18 cellular contexts compared by ENCODE assay signal in the genomic region with DNA sequence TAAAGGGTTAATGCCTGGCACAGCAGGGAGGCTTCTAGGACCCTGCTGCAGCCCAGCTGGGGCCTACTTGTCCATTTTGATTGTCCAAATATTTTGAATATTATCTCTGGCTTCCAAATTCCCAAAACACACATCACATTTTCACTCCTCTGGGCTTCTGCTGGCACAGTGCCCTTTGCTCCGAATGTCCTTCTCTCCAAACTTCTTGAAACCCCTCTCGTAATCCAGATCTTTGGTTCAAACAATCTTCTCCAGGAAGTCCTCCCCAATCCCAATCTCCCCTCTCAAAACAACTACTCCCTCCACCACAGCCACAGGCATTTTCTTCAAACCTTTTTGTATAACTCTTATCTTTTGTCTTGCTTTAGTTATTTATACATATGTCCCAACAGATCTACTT.
"Had no signal": no experiment of that assay in that cellular context is flagged by ENCODE, and none has a peak within 500 bp of the region (broad histone marks: within the 10 kb centered on the region; RNA-seq: fewer than 3 reads in every experiment).

No MANE protein-coding gene starts in this region.

- H3K9me3 ChIP-seq: ascending aorta, esophagus muscularis mucosa, ovary, psoas muscle, suprapubic skin had no signal

- H3K4me3 Mint-ChIP-seq: activated CD4-positive, alpha-beta T cell treated with anti-CD3 and anti-CD28 coated beads, Interleukin-2, amount 10 ng/mL, durations not matched to agents 24 days and 14 days; activated CD8-positive, alpha-beta T cell treated with anti-CD3 and anti-CD28 coated beads for 36 hours; activated T-cell treated with anti-CD3 and anti-CD28 coated beads, Interleukin-2, amount 50 U/mL, for 24 hours; stimulated activated naive CD8-positive, alpha-beta T cell treated with anti-CD3 and anti-CD28 coated beads, Interleukin-15, amount 100 ng/mL, for 72 hours; T-cell had no signal

- H3K4me1 Mint-ChIP-seq: activated CD4-positive, alpha-beta T cell treated with anti-CD3 and anti-CD28 coated beads, Interleukin-2, amount 10 ng/mL, durations not matched to agents 24 days and 14 days; stimulated activated naive CD8-positive, alpha-beta T cell treated with anti-CD3 and anti-CD28 coated beads, Interleukin-15, amount 100 ng/mL, for 72 hours; T-cell had no signal

- H3K9me3 Mint-ChIP-seq: activated CD4-positive, alpha-beta T cell treated with anti-CD3 and anti-CD28 coated beads, Interleukin-2, amount 10 ng/mL, durations not matched to agents 24 days and 14 days; activated CD8-positive, alpha-beta T cell treated with anti-CD3 and anti-CD28 coated beads for 36 hours; activated T-cell treated with anti-CD3 and anti-CD28 coated beads, Interleukin-2, amount 50 U/mL, for 24 hours; stimulated activated naive CD8-positive, alpha-beta T cell treated with anti-CD3 and anti-CD28 coated beads, Interleukin-15, amount 100 ng/mL, for 72 hours; T-cell had no signal

- H3K36me3 ChIP-seq: ascending aorta, esophagus muscularis mucosa, ovary, suprapubic skin had no signal

- H3K4me1 ChIP-seq: psoas muscle had no signal

- H3K4me2 ChIP-seq: smooth muscle cell had no signal

- H3K36me3 Mint-ChIP-seq: T-cell had no signal

- DNase-seq: activated CD4-positive, alpha-beta T cell treated with anti-CD3 and anti-CD28 coated beads, Interleukin-2, amount 10 ng/mL, durations not matched to agents 24 days and 14 days; activated CD8-positive, alpha-beta T cell treated with anti-CD3 and anti-CD28 coated beads for 36 hours; activated effector memory CD4-positive, alpha-beta T cell treated with anti-CD3 and anti-CD28 coated beads, Interleukin-2, amount 50 U/mL, for 16 hours; activated naive CD4-positive, alpha-beta T cell treated with anti-CD3 and anti-CD28 coated beads, Interleukin-2, amount 50 U/mL, for 16 hours; activated T-cell treated with anti-CD3 and anti-CD28 coated beads, Interleukin-2, amount 50 U/mL, for 24 hours; cerebellar nuclear complex; effector CD8-positive, alpha-beta T cell; foreskin keratinocyte; kidney; psoas muscle; stimulated activated CD4-positive, alpha-beta T cell treated with anti-CD3 and anti-CD28 coated beads, Interleukin-4, amount 100 ng/mL, for 1 hour; stimulated activated naive CD8-positive, alpha-beta T cell treated with anti-CD3 and anti-CD28 coated beads, Interleukin-15, amount 100 ng/mL, for 72 hours; T-cell had no signal

- H3K27ac ChIP-seq: ascending aorta, esophagus muscularis mucosa, foreskin keratinocyte, ovary, psoas muscle, suprapubic skin had no signal

- H3K27me3 Mint-ChIP-seq: activated CD8-positive, alpha-beta T cell treated with anti-CD3 and anti-CD28 coated beads for 36 hours; activated T-cell treated with anti-CD3 and anti-CD28 coated beads, Interleukin-2, amount 50 U/mL, for 24 hours had no signal

- H3K27me3 ChIP-seq: ascending aorta, esophagus muscularis mucosa, foreskin keratinocyte, ovary, suprapubic skin had no signal

- H3K27ac Mint-ChIP-seq: activated CD4-positive, alpha-beta T cell treated with anti-CD3 and anti-CD28 coated beads, Interleukin-2, amount 10 ng/mL, durations not matched to agents 24 days and 14 days; activated CD8-positive, alpha-beta T cell treated with anti-CD3 and anti-CD28 coated beads for 36 hours; activated T-cell treated with anti-CD3 and anti-CD28 coated beads, Interleukin-2, amount 50 U/mL, for 24 hours; stimulated activated naive CD8-positive, alpha-beta T cell treated with anti-CD3 and anti-CD28 coated beads, Interleukin-15, amount 100 ng/mL, for 72 hours; T-cell had no signal

- H3K4me3 ChIP-seq: ascending aorta, esophagus muscularis mucosa, ovary, psoas muscle, smooth muscle cell, suprapubic skin had no signal
